In the genomic region with DNA sequence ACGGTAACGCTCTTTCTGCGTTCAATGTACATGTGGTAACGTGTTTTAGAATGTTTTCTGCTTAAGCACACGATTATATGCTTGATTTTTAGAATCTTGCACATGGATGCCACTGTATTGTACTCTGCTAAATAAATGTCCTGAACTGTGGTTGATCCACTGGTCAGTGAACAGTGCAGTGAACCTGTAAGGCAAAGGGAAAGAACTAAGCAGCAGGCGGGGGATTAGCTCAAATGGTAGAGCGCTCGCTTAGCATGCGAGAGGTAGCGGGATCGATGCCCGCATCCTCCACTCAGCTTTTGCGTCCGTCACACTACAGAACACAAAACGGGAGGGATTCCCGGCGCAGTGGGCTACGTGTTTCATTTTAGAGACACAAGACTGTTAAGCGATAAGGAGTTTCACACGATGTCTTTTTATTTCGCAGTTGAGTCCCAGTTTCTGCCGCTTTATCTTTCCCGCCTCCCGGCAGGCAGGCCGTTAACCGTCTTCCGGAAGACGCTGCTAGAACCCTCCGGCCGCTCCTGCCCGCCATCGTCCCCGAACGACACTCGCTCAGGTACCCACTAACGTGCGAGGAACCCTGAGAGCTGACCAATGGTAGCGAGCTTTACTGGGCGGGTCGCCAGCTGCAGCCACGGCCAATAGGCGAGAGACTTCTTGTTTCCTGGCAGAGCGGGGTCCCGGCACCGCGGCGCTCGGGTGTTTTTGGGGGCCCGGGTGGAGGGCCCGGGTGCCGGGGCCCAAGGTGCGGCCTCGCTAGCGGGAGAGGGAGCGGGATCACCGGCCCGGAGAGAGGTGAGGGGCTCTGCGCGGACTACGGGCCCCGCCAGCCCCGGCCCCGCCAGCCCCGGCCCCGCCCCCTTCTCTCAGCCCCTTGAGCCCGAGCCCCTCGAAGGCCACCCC, we compare ENCODE assay signal across 2 cellular contexts.
A peak's percentile ranks its signal among the peaks of the same experiment; 100 is the strongest.
TF ChIP-seq lines count a peak whose summit lies in the region.

A gene with protein sequence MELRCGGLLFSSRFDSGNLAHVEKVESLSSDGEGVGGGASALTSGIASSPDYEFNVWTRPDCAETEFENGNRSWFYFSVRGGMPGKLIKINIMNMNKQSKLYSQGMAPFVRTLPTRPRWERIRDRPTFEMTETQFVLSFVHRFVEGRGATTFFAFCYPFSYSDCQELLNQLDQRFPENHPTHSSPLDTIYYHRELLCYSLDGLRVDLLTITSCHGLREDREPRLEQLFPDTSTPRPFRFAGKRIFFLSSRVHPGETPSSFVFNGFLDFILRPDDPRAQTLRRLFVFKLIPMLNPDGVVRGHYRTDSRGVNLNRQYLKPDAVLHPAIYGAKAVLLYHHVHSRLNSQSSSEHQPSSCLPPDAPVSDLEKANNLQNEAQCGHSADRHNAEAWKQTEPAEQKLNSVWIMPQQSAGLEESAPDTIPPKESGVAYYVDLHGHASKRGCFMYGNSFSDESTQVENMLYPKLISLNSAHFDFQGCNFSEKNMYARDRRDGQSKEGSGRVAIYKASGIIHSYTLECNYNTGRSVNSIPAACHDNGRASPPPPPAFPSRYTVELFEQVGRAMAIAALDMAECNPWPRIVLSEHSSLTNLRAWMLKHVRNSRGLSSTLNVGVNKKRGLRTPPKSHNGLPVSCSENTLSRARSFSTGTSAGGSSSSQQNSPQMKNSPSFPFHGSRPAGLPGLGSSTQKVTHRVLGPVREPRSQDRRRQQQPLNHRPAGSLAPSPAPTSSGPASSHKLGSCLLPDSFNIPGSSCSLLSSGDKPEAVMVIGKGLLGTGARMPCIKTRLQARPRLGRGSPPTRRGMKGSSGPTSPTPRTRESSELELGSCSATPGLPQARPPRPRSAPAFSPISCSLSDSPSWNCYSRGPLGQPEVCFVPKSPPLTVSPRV (plus strand): TSS at position 673 of the 906 bp plus-strand sequence. CDS start 1,291 bp downstream, outside the sequence.

TF ChIP-seq in A549, 52 proteins besides CTCF, POLR2A, EP300 and RAD21 (continued from another document and continues in another):
- TF ChIP-seq HMGXB4 (CRISPR knock-in tag; IDR thresholded peaks at IDR 0.05; ENCODE audit: borderline replicate concordance) (peak; percentile 62; the same call in 1 of the 2 replicates), MAZ (IDR thresholded peaks at IDR 0.05; ENCODE audit: borderline replicate concordance, low read depth, low read length) (0 out of 2 replicates have a peak, but pooled peaks have one; percentile 36), CHD2 (IDR thresholded peaks at IDR 0.05; ENCODE audit: low read length, partially characterized antibody) (peak; percentile 18), HOXA7 (CRISPR knock-in tag; IDR thresholded peaks at IDR 0.05) (peak; percentile 72), BCL3 (IDR thresholded peaks at IDR 0.05) (peak; percentile 87; the same call in 2 of the 3 replicates), PHF8 (IDR thresholded peaks at IDR 0.05; ENCODE audit: borderline replicate concordance, low read depth) (peak; percentile 48; the same call in 1 of the 2 replicates), SREBF2 (IDR thresholded peaks at IDR 0.05) (peak; percentile 93), CBX8 (IDR thresholded peaks at IDR 0.05) (no peak), NPAS2 (CRISPR knock-in tag; IDR thresholded peaks at IDR 0.05; ENCODE audit: borderline replicate concordance) (no peak; the same call in 1 of the 2 replicates), BHLHE40 (IDR thresholded peaks at IDR 0.05; ENCODE audit: low read depth, low read length) (no peak), ELK1 (IDR thresholded peaks at IDR 0.05; ENCODE audit: low read depth, low read length) (no peak)
- TF ChIP-seq, protein P1, sequence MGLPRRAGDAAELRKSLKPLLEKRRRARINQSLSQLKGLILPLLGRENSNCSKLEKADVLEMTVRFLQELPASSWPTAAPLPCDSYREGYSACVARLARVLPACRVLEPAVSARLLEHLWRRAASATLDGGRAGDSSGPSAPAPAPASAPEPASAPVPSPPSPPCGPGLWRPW (IDR thresholded peaks at IDR 0.05) = no peak
- TF ChIP-seq, protein P2, sequence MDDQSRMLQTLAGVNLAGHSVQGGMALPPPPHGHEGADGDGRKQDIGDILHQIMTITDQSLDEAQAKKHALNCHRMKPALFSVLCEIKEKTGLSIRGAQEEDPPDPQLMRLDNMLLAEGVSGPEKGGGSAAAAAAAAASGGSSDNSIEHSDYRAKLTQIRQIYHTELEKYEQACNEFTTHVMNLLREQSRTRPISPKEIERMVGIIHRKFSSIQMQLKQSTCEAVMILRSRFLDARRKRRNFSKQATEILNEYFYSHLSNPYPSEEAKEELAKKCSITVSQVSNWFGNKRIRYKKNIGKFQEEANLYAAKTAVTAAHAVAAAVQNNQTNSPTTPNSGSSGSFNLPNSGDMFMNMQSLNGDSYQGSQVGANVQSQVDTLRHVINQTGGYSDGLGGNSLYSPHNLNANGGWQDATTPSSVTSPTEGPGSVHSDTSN (IDR thresholded peaks at IDR 0.05) = peak; percentile 55; the same call in 1 of the 2 replicates

TF ChIP-seq in K562, 482 proteins besides CTCF, POLR2A, EP300 and RAD21 (continued from another document and continues in another):
- TF ChIP-seq AFF4 (CRISPR knock-in tag; IDR thresholded peaks at IDR 0.05) = peak; percentile 87; the same call in 1 of the 2 replicates
- peak in 1 of 2 experiments; percentile 71; a peak in 1 of 3 replicates for TF ChIP-seq CBX3 (IDR thresholded peaks at IDR 0.05; ENCODE audit: borderline replicate concordance in 1 of 2, low read length in 2 of 2)
- peak; percentile 19; the same call in 1 of the 2 replicates for TF ChIP-seq C11orf30 (IDR thresholded peaks at IDR 0.05; ENCODE audit: low read depth)
- no peak; the same call in 1 of the 2 replicates for TF ChIP-seq ARID2 (IDR thresholded peaks at IDR 0.05)
- 0 out of 2 replicates have a peak, but pooled peaks have one; percentile 50 for TF ChIP-seq ELF2 (CRISPR knock-in tag; IDR thresholded peaks at IDR 0.05)
- TF ChIP-seq, protein P3, sequence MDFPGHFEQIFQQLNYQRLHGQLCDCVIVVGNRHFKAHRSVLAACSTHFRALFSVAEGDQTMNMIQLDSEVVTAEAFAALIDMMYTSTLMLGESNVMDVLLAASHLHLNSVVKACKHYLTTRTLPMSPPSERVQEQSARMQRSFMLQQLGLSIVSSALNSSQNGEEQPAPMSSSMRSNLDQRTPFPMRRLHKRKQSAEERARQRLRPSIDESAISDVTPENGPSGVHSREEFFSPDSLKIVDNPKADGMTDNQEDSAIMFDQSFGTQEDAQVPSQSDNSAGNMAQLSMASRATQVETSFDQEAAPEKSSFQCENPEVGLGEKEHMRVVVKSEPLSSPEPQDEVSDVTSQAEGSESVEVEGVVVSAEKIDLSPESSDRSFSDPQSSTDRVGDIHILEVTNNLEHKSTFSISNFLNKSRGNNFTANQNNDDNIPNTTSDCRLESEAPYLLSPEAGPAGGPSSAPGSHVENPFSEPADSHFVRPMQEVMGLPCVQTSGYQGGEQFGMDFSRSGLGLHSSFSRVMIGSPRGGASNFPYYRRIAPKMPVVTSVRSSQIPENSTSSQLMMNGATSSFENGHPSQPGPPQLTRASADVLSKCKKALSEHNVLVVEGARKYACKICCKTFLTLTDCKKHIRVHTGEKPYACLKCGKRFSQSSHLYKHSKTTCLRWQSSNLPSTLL (IDR thresholded peaks at IDR 0.05) = peak; percentile 70
- no peak for TF ChIP-seq SMARCC2 (IDR thresholded peaks at IDR 0.05; ENCODE audit: low read depth)
- TF ChIP-seq NEUROD1 (IDR thresholded peaks at IDR 0.05; ENCODE audit: borderline replicate concordance, low read depth, low read length, partially characterized antibody) = peak; percentile 74
- 0 out of 2 replicates have a peak, but pooled peaks have one; percentile 43 for TF ChIP-seq ARID4B (CRISPR knock-in tag; IDR thresholded peaks at IDR 0.05)
- peak in 1 of 2 experiments; percentile 27; a peak in 1 of 4 replicates for TF ChIP-seq SIN3A (IDR thresholded peaks at IDR 0.05; ENCODE audit: borderline replicate concordance in 2 of 2, control insufficient read depth in 1 of 2, low read depth in 2 of 2, low read length in 2 of 2)
- TF ChIP-seq, protein P4, sequence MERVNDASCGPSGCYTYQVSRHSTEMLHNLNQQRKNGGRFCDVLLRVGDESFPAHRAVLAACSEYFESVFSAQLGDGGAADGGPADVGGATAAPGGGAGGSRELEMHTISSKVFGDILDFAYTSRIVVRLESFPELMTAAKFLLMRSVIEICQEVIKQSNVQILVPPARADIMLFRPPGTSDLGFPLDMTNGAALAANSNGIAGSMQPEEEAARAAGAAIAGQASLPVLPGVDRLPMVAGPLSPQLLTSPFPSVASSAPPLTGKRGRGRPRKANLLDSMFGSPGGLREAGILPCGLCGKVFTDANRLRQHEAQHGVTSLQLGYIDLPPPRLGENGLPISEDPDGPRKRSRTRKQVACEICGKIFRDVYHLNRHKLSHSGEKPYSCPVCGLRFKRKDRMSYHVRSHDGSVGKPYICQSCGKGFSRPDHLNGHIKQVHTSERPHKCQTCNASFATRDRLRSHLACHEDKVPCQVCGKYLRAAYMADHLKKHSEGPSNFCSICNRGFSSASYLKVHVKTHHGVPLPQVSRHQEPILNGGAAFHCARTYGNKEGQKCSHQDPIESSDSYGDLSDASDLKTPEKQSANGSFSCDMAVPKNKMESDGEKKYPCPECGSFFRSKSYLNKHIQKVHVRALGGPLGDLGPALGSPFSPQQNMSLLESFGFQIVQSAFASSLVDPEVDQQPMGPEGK (CRISPR knock-in tag; IDR thresholded peaks at IDR 0.05; ENCODE audit: borderline replicate concordance) = peak; percentile 14; the same call in 1 of the 2 replicates
- TF ChIP-seq ZNF277 (CRISPR knock-in tag; IDR thresholded peaks at IDR 0.05; ENCODE audit: borderline replicate concordance) = no peak
- TF ChIP-seq ZNF830 (CRISPR knock-in tag; IDR thresholded peaks at IDR 0.05) = no peak
- 0 out of 2 replicates have a peak, but pooled peaks have one; percentile 21 for TF ChIP-seq ELF4 (CRISPR knock-in tag; IDR thresholded peaks at IDR 0.05)
- peak; percentile 14; the same call in 1 of the 2 replicates for TF ChIP-seq PML (IDR thresholded peaks at IDR 0.05; ENCODE audit: low read length)
- 0 out of 2 replicates have a peak, but pooled peaks have one; percentile 20 for TF ChIP-seq ZNF134 (CRISPR knock-in tag; conservative IDR thresholded peaks at IDR 0.05)
- peak; percentile 42 for TF ChIP-seq KLF13 (tag; IDR thresholded peaks at IDR 0.05; ENCODE audit: borderline replicate concordance, low read depth)
- TF ChIP-seq MBD2 (IDR thresholded peaks at IDR 0.05; ENCODE audit: borderline replicate concordance, low read depth) = peak; percentile 93
- peak; percentile 83; the same call in 1 of the 2 replicates for TF ChIP-seq MTA3 (IDR thresholded peaks at IDR 0.05; ENCODE audit: borderline replicate concordance)
- peak; percentile 20 to 59; a peak in 1 of 4 replicates for TF ChIP-seq RCOR1 (IDR thresholded peaks at IDR 0.05; ENCODE audit: borderline replicate concordance in 1 of 2, low read depth in 2 of 2, low read length in 2 of 2)
- 0 out of 2 replicates have a peak, but pooled peaks have one; percentile 52 for TF ChIP-seq SREBF2 (CRISPR knock-in tag; IDR thresholded peaks at IDR 0.05)
- no peak; the same call in 1 of the 2 replicates for TF ChIP-seq ILF3 (IDR thresholded peaks at IDR 0.05; ENCODE audit: borderline replicate concordance)
- TF ChIP-seq KAT2B (IDR thresholded peaks at IDR 0.05; ENCODE audit: low read depth, low read length) = no peak
- TF ChIP-seq MTA2 (IDR thresholded peaks at IDR 0.05; ENCODE audit: low read depth) = no peak
